ENCODE assay signal across 8 cellular contexts in the genomic region with DNA sequence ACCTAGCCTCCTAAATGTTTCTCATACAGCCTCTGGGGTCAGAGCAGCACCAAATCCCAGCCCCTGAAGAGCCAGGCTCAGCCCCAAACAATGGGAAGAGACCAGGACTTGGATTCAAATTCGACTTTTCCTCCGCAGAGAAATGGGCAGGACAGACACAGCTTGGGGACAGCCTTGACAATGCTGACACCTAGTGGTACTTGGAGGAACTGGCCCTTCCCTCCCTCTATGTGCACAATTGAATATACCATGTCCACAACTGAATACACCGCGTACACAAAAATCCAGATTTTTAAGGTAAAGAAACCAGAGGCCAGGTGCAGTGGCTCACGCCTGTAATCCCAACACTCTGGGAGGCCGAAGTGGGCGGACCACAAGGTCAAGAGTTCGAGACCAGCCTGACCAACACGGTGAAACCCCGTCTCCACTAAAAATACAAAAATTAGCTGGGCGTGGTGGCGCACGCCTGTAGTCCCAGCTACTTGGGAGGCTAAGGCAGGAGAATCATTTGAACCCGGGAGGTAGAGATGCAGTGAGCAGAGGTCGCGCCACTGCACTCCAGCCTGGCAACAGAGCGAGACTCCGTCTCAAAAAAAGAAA. TPM values are rescaled to one million over a fixed set of nuclear protein-coding genes. Genes with fewer than 3 reads are reported as not detected.
DNase-seq lines count a peak whose midpoint lies in the region; ATAC-seq, FAIRE-seq and TF ChIP-seq lines count a peak whose summit lies in the region.
"Not testable (repeated sequence)": the region's sequence is repeated elsewhere in the genome, so short reads cannot be mapped to it uniquely, and the experiment has no call there.

No MANE protein-coding gene starts in this region.

- DNase-seq in AG09309 (ENCODE audit: low read depth): not testable (repeated sequence)
- DNase-seq in GM19239 (ENCODE audit: insufficient read length, low spot score): peak; percentile 89
- DNase-seq in NCI-H1694 treated with DMSO at 0.1 percent for 48 hours (lab: John Stamatoyannopoulos, UW): peak; percentile 38
- peak; percentile 6 for DNase-seq in SKM-1 (lab: John Stamatoyannopoulos, UW; ENCODE audit: unreplicated experiment)
- peak; percentile 53 to 56 for DNase-seq in activated T-helper 1 cell treated with anti-CD3 and anti-CD28 coated beads, Interleukin-2, amount 50 U/mL, for 16 hours (ENCODE audit: low read depth in 1 of 2, low spot score in 1 of 2)
- DNase-seq in epithelial cell of esophagus (ENCODE audit: low read depth): peak; percentile 71
- DNase-seq in lung (ENCODE audit: low spot score): peak; percentile 67
- DNase-seq in stimulated activated CD4-positive, alpha-beta T cell treated with anti-CD3 and anti-CD28 coated beads, Interleukin-2, amount 100 ng/mL, for 48 hours: peak; percentile 67 to 72

- TF ChIP-seq CTCF in AG09309 (IDR thresholded peaks at IDR 0.05; ENCODE audit: control insufficient read depth, insufficient read depth, low read depth, low read length, missing control alignments) (peak; percentile 97), epithelial cell of esophagus (IDR thresholded peaks at IDR 0.05; ENCODE audit: insufficient read depth, low read depth, low read length, missing control alignments) (peak; percentile 96), lung (IDR thresholded peaks at IDR 0.05; ENCODE audit: control extremely low read depth, extremely low read depth) (peak; percentile 98)

- not testable (repeated sequence) for H3K4me3 ChIP-seq in AG09309 (ENCODE audit: control insufficient read depth, low read depth, low read length); epithelial cell of esophagus (ENCODE audit: low read length); lung

- FAIRE-seq in GM19239 (lab: Jason Lieb, UNC): peak; percentile 85

- H3K27me3 ChIP-seq in lung (ENCODE audit: control insufficient read depth, insufficient read depth): not testable (repeated sequence)

- 53 to 55% methylated on average over 18 of the region's 18 CpGs for WGBS in lung, 2 donors

- ATAC-seq in lung (ENCODE audit: insufficient read depth, low FRiP score): not testable (repeated sequence)

- not testable (repeated sequence) for H3K9me3 ChIP-seq in lung (ENCODE audit: control insufficient read depth in 2 of 2, insufficient read depth in 1 of 2, low read length in 1 of 2)

- not testable (repeated sequence) for H3K36me3 ChIP-seq in lung (ENCODE audit: control insufficient read depth in 2 of 2, insufficient read depth in 2 of 2, low read length in 2 of 2)

- H3K4me1 ChIP-seq in lung (ENCODE audit: control insufficient read depth in 2 of 2, insufficient read depth in 2 of 2, low read length in 2 of 2): not testable (repeated sequence)

- H3K27ac ChIP-seq in lung (ENCODE audit: low read depth in 1 of 2, low read length in 1 of 2): not testable (repeated sequence)

RNA-seq across cellular contexts. Expression of gene FBXO2, which starts 11.7 kb away (rescaled TPM):
- 10 to 100 TPM in 1 of 2 donors, under 1 TPM in 1; 0.20 to 10.7 TPM for total RNA-seq in lung
- 10 to 100 TPM in 1 of 2 donors, 1 to 10 TPM in 1; 9.5 to 12.5 TPM for polyA plus RNA-seq in lung

RNA-seq across cellular contexts. Expression of gene FBXO44, which starts 12.2 kb away (rescaled TPM):
- total RNA-seq in lung: 10 to 100 TPM; 14.0 to 14.4 TPM
- 10 to 100 TPM; 10.6 to 19.6 TPM for polyA plus RNA-seq in lung

RNA-seq across cellular contexts. Expression of gene FBXO6, which starts 21.5 kb away (rescaled TPM):
- total RNA-seq in lung: 10 to 100 TPM in 1 of 2 donors, 1 to 10 TPM in 1; 8.7 to 14.7 TPM
- 10 to 100 TPM; 18.3 to 32.0 TPM for polyA plus RNA-seq in lung

RNA-seq across cellular contexts. Expression of gene MAD2L2, which starts 38.4 kb away (rescaled TPM):
- 10 to 100 TPM; 23.4 to 28.1 TPM for total RNA-seq in lung
- 10 to 100 TPM; 32.8 to 61.9 TPM for polyA plus RNA-seq in lung

RNA-seq across cellular contexts. Expression of gene DRAXIN, which starts 49.0 kb away (rescaled TPM):
- under 1 TPM; 0.06 to 0.31 TPM for total RNA-seq in lung
- under 1 TPM; 0.04 to 0.22 TPM for polyA plus RNA-seq in lung
